ENCODE assay signal across 25 cellular contexts in the genomic region with DNA sequence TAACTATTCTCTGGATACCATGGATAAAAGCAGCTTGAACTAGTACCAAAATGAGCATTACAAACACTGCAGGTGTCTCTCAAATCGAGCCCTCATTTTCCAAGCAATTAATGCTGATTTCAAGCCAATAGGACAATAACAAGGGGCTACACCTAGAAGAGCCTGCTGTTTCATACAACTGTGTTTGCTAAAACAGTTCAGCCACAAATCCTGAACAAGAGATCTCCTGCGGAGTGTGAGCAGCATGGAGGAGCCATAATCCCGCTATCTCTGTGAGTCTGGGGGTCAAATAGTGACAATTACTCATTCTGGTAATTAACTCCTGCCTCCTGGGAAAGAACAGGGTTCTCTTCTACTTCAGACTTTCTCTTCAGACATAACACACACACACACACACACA.
"Had no signal": no experiment of that assay in that cellular context is flagged by ENCODE, and none has a peak within 500 bp of the region (broad histone marks: within the 10 kb centered on the region; RNA-seq: fewer than 3 reads in every experiment).

No MANE protein-coding gene starts in this region.

- H3K9me3 ChIP-seq: breast epithelium, neutrophil, pancreas had no signal

- H3K4me3 ChIP-seq: breast epithelium, left lung, lung, pancreas, upper lobe of left lung had no signal

- H3K4me1 ChIP-seq: breast epithelium, left lung, pancreas, upper lobe of left lung had no signal

- H3K36me3 Mint-ChIP-seq: activated naive CD8-positive, alpha-beta T cell treated with anti-CD3 and anti-CD28 coated beads for 36 hours; immature natural killer cell; naive thymus-derived CD8-positive, alpha-beta T cell had no signal

- DNase-seq: activated B cell treated with CpG ODN at 0.5 μM for 24 hours; activated CD4-positive, alpha-beta T cell treated with anti-CD3 and anti-CD28 coated beads for 36 hours; activated CD4-positive, alpha-beta T cell treated with anti-CD3 and anti-CD28 coated beads, Interleukin-2, amount 50 U/mL, for 4 hours; activated CD8-positive, alpha-beta memory T cell treated with anti-CD3 and anti-CD28 coated beads for 24 hours; activated CD8-positive, alpha-beta memory T cell treated with anti-CD3 and anti-CD28 coated beads, Interleukin-2, amount 50 U/mL, for 4 hours; activated naive CD4-positive, alpha-beta T cell treated with Interleukin-2 at 50 U/mL for 16 hours; activated naive CD8-positive, alpha-beta T cell treated with anti-CD3 and anti-CD28 coated beads for 36 hours; activated T-cell treated with anti-CD3 and anti-CD28 coated beads, Interleukin-2, amount 50 U/mL, for 24 hours; effector memory CD4-positive, alpha-beta T cell; foreskin melanocyte; immature natural killer cell; left lung; naive thymus-derived CD8-positive, alpha-beta T cell; pancreas; right cardiac atrium; stimulated activated CD4-positive, alpha-beta T cell treated with anti-CD3 and anti-CD28 coated beads, Interleukin-12 subunit alpha, Interleukin-12 subunit beta, amount 100 ng/mL, for 4 hours; stimulated activated CD4-positive, alpha-beta T cell treated with anti-CD3 and anti-CD28 coated beads, Interleukin-4, amount 100 ng/mL, for 4 hours; stimulated activated naive CD8-positive, alpha-beta T cell treated with anti-CD3 and anti-CD28 coated beads, Interleukin-15, Interleukin-2, amounts not matched to agents 100 U/mL and 50 U/mL, for 24 hours; T1000; upper lobe of left lung had no signal

- H3K4me3 Mint-ChIP-seq: activated B cell treated with CpG ODN at 0.5 μM for 24 hours; activated CD4-positive, alpha-beta T cell treated with anti-CD3 and anti-CD28 coated beads for 36 hours; activated naive CD8-positive, alpha-beta T cell treated with anti-CD3 and anti-CD28 coated beads for 36 hours; activated T-cell treated with anti-CD3 and anti-CD28 coated beads, Interleukin-2, amount 50 U/mL, for 24 hours; central memory CD8-positive, alpha-beta T cell; immature natural killer cell; naive thymus-derived CD8-positive, alpha-beta T cell had no signal

- H3K27me3 ChIP-seq: breast epithelium, left lung, neutrophil, pancreas, upper lobe of left lung had no signal

- H3K27ac ChIP-seq: breast epithelium, left lung, neutrophil, pancreas, upper lobe of left lung had no signal

- H3K4me1 Mint-ChIP-seq: activated B cell treated with CpG ODN at 0.5 μM for 24 hours; activated CD4-positive, alpha-beta T cell treated with anti-CD3 and anti-CD28 coated beads for 36 hours; activated naive CD8-positive, alpha-beta T cell treated with anti-CD3 and anti-CD28 coated beads for 36 hours; central memory CD8-positive, alpha-beta T cell; immature natural killer cell had no signal

- H3K9me3 Mint-ChIP-seq: activated naive CD8-positive, alpha-beta T cell treated with anti-CD3 and anti-CD28 coated beads for 36 hours had no signal

- H3K36me3 ChIP-seq: breast epithelium, left lung, neutrophil, pancreas, upper lobe of left lung had no signal

- H3K27me3 Mint-ChIP-seq: activated B cell treated with CpG ODN at 0.5 μM for 24 hours; activated CD4-positive, alpha-beta T cell treated with anti-CD3 and anti-CD28 coated beads for 36 hours; activated naive CD8-positive, alpha-beta T cell treated with anti-CD3 and anti-CD28 coated beads for 36 hours; activated T-cell treated with anti-CD3 and anti-CD28 coated beads, Interleukin-2, amount 50 U/mL, for 24 hours; central memory CD8-positive, alpha-beta T cell; naive thymus-derived CD8-positive, alpha-beta T cell had no signal

- H3K27ac Mint-ChIP-seq: activated B cell treated with CpG ODN at 0.5 μM for 24 hours; activated CD4-positive, alpha-beta T cell treated with anti-CD3 and anti-CD28 coated beads for 36 hours; activated naive CD8-positive, alpha-beta T cell treated with anti-CD3 and anti-CD28 coated beads for 36 hours; activated T-cell treated with anti-CD3 and anti-CD28 coated beads, Interleukin-2, amount 50 U/mL, for 24 hours; activated T-helper 2 cell treated with anti-CD3 and anti-CD28 coated beads, Interferon-gamma antibody, Interleukin-2, Interleukin-4, amounts not matched to agents 10 μg/mL and 5 μg/mL and 100 μg/mL, durations not matched to agents 14 hours and 24 hours and 36 hours; immature natural killer cell; naive thymus-derived CD8-positive, alpha-beta T cell had no signal
